In the genomic region with DNA sequence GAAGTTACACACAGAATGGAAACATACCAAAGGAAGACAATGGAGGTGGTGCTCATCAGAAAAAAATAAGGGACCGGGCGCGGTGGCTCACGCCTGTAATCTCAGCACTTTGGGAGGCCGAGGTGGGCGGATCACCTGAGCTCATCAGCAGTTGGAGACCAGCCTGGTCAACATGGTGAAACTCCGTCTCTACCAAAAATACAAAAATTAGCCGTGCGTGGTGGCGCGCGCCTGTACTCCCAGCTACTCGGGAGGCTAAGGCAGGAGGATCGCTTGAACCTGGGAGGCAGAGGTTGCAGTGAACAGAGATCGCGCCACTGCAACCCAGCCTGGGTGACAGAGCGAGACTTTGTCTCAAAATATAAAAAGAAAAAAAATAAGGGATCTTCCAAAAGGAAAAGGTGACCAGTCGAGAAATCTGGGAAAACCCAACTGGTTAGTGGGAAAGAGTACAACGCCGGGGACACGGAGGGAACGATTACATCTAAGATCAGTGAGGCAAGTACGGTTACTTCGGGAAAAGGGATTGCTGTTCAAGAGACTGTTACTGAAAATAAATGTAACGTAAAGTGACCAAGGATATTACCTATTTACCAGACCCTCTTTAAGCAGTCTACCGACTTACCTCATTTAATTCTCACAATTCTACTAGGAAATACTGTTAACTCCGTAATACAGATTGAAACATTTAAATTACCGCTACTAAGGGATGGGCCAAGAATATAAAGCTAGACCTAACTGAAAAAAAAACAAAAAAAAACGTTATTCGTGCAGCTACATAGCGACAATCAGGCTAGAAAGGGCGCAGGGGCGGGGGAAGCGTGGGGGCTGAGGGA, we compare ENCODE assay signal across 1 cellular context.
TF ChIP-seq lines count a peak whose summit lies in the region.

No MANE protein-coding gene starts in this region.

TF ChIP-seq in endothelial cell of umbilical vein, 7 proteins besides CTCF, POLR2A, EP300 and RAD21:
- TF ChIP-seq MYC (IDR thresholded peaks at IDR 0.05; ENCODE audit: low read depth, low read length) (no peak), JUN (IDR thresholded peaks at IDR 0.05; ENCODE audit: borderline replicate concordance, insufficient read depth, insufficient read length, low read depth) (no peak), EZH2 (IDR thresholded peaks at IDR 0.05; ENCODE audit: borderline replicate concordance, low read depth, low read length, severe bottlenecking) (no peak)
